In the genomic region with DNA sequence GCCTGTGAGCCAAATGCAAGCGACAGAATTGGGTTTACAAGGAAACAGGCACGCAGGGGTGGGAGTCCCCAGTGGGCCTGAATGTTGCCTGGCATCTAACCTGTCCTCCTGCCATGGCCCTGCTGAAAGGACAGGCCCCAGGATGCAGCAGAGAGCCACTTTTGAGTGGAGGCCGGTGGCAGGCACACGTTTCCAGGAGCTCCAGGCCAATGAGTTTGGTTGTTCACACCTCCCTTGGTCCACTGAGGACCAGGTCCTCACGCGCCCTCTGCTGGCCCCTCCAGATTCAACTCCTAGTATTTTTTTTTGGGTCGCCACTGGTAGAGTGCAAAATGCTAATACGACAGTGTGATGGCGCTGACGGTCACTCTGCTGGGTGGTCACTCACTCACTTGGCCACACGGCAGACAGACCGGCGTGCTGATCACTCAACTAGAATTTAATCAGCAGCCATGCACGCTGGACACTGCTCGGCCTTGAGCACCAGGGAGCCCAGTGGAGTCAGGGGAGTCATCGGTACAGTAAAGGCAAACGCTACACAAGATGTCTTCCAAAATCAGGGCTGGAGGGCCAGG, we compare ENCODE assay signal across 8 cellular contexts.
DNase-seq lines count a peak whose midpoint lies in the region; ATAC-seq and TF ChIP-seq lines count a peak whose summit lies in the region.

No MANE protein-coding gene starts in this region.

- H3K36me3 Mint-ChIP-seq in T-cell, result no peaks in the 10 kb centered on the region

- H3K9me3 ChIP-seq in iPS-15b (ENCODE audit: control insufficient read depth, insufficient read depth, low read length), result no peaks in the 10 kb centered on the region

- ATAC-seq in T-cell (replicated peaks in 1 of 4) (peak in 2 of 4 experiments; percentile 27 to 42), HG03097 (IDR thresholded peaks at IDR 0.05; ENCODE audit: low FRiP score, unreplicated experiment) (no peak)

- H3K4me3 ChIP-seq in iPS-15b (ENCODE audit: low read depth, low read length), result no peak overlapping the region

- peaks cover 0 to 7% (median 1%) of the 10 kb centered on the region in 3 donors for H3K4me1 Mint-ChIP-seq in T-cell

- H3K27ac Mint-ChIP-seq in T-cell, result peak overlapping the region in 1 of 2 donors; percentile 31

- no peak overlapping the region for H3K4me3 Mint-ChIP-seq in T-cell

- DNase-seq in NCI-H524 (lab: John Stamatoyannopoulos, UW) (peak; percentile 19 to 67), NCI-H524 treated with DMSO at 0.1 percent for 48 hours (lab: John Stamatoyannopoulos, UW) (no peak), T-cell (peak in 31 of 34 experiments; percentile 13 to 64 (median 49)), amniotic epithelial cell (ENCODE audit: low read depth) (peak; percentile 58)
- DNase-seq in stimulated activated CD4-positive, alpha-beta T cell treated with anti-CD3 and anti-CD28 coated beads, Interleukin-1b, Interleukin-23, amount 100 ng/mL, for 24 hours (ENCODE audit: low read depth in 4 of 4, low spot score in 1 of 4), result peak; percentile 38 to 58 (median 53)

- H3K36me3 ChIP-seq in iPS-15b (ENCODE audit: control insufficient read depth, insufficient read depth, low read length), result no peaks in the 10 kb centered on the region

- peak overlapping the region; percentile 47 for H3K9ac ChIP-seq in iPS-15b (ENCODE audit: low read depth, low read length)

- peaks cover 0 to 5% of the 10 kb centered on the region in 2 donors for H3K27me3 Mint-ChIP-seq in T-cell

- no peaks in the 10 kb centered on the region for H3K27me3 ChIP-seq in iPS-15b (ENCODE audit: control insufficient read depth, insufficient read depth, low read length)

- no peaks in the 10 kb centered on the region for H3K9me3 Mint-ChIP-seq in T-cell

- TF ChIP-seq CTCF in LNCAP (IDR thresholded peaks at IDR 0.05), result peak; percentile 84

- CTCF ChIA-PET in T-cell (lab: Charles Lee), result interaction anchor here (0.6 to 1.7 kb wide), 4 partner anchors 34 to 642 kb away, joined by 5 to 12 read pairs (median 6); no protein-coding TSS in a partner anchor

- H3K4me1 ChIP-seq in iPS-15b (ENCODE audit: control insufficient read depth, insufficient read depth, low read length), result peaks cover 2% of the 10 kb centered on the region

- POLR2A ChIA-PET in T-cell (lab: Charles Lee), result no interaction called here
